In genomic region chr6:133843098-133843497, GRCh38 we compare ENCODE assay signal across 37 cellular contexts. TPM values are rescaled to one million over a fixed set of nuclear protein-coding genes. Genes with fewer than 3 reads are reported as not detected.
"Had no signal": no experiment of that assay in that cellular context is flagged by ENCODE, and none has a peak within 500 bp of the region (broad histone marks: within the 10 kb centered on the region; RNA-seq: fewer than 3 reads in every experiment).

No MANE protein-coding gene starts in this region.

- FAIRE-seq: astrocyte, bronchial epithelial cell had no signal

- H3K4me1 ChIP-seq: adrenal gland, ascending aorta, body of pancreas, breast epithelium had no signal

- H3K27me3 ChIP-seq: adrenal gland, ascending aorta, body of pancreas, brain microvascular endothelial cell, breast epithelium had no signal

- H3K4me3 ChIP-seq: adrenal gland, ascending aorta, body of pancreas, breast epithelium, cardiac muscle cell had no signal

- ATAC-seq: activated naive CD4-positive, alpha-beta T cell treated with anti-CD3 and anti-CD28 coated beads, Interleukin-2, amount 50 U/mL, for 72 hours; activated naive CD8-positive, alpha-beta T cell treated with anti-CD3 and anti-CD28 coated beads, Interleukin-2, amount 50 U/mL, for 24 hours; activated T-cell treated with anti-CD3 and anti-CD28 coated beads, Interleukin-2, amount 50 U/mL, for 4 hours; activated T-cell treated with anti-CD3 and anti-CD28 coated beads, Interleukin-2, amount 50 U/mL, for 72 hours; activated T-helper 17 cell treated with anti-CD3 and anti-CD28 coated beads, Interleukin-2, amount 50 U/mL, for 72 hours; body of pancreas had no signal

- H3K9me3 ChIP-seq: adrenal gland, ascending aorta, body of pancreas, breast epithelium had no signal

- H3K27ac ChIP-seq: adrenal gland, ascending aorta, body of pancreas, brain microvascular endothelial cell, breast epithelium, cardiac muscle cell had no signal

- H3K36me3 ChIP-seq: adrenal gland, ascending aorta, brain microvascular endothelial cell, breast epithelium, cardiac muscle cell had no signal

- DNase-seq: activated effector memory CD4-positive, alpha-beta T cell treated with anti-CD3 and anti-CD28 coated beads, Interleukin-2, amount 50 U/mL, for 16 hours; activated effector memory CD4-positive, alpha-beta T cell treated with Interleukin-2 at 50 U/mL for 16 hours; activated gamma-delta T cell; activated gamma-delta T cell treated with Interleukin-2 at 50 U/mL for 16 hours; activated naive CD4-positive, alpha-beta T cell; activated naive CD4-positive, alpha-beta T cell treated with anti-CD3 and anti-CD28 coated beads for 36 hours; activated naive CD4-positive, alpha-beta T cell treated with anti-CD3 and anti-CD28 coated beads, Interleukin-2, amount 10 ng/mL, durations not matched to agents 7 days and 5 days; activated naive CD4-positive, alpha-beta T cell treated with anti-CD3 and anti-CD28 coated beads, Interleukin-2, amount 50 U/mL, for 16 hours; activated naive CD4-positive, alpha-beta T cell treated with Interleukin-2 at 50 U/mL for 16 hours; activated naive CD8-positive, alpha-beta T cell treated with anti-CD3 and anti-CD28 coated beads for 36 hours; activated naive CD8-positive, alpha-beta T cell treated with anti-CD3 and anti-CD28 coated beads, Interleukin-2, amount 10 ng/mL, durations not matched to agents 7 days and 5 days; activated naive CD8-positive, alpha-beta T cell treated with anti-CD3 and anti-CD28 coated beads, Interleukin-2, amount 50 U/mL, for 24 hours; activated T-cell treated with anti-CD3 and anti-CD28 coated beads, Interleukin-2, amount 50 U/mL, for 24 hours; activated T-cell treated with anti-CD3 and anti-CD28 coated beads, Interleukin-2, amount 50 U/mL, for 4 hours; activated T-cell treated with anti-CD3 and anti-CD28 coated beads, Interleukin-2, amount 50 U/mL, for 48 hours; activated T-cell treated with anti-CD3 and anti-CD28 coated beads, Interleukin-2, amount 50 U/mL, for 72 hours; adrenal gland; amniotic stem cell; amygdala; anterior cingulate cortex; aorta; body of pancreas; brain microvascular endothelial cell; caudate nucleus; central memory CD4-positive, alpha-beta T cell; cerebellar nuclear complex had no signal

RNA-seq across cellular contexts. Expression of gene TCF21, which starts 45.8 kb away (rescaled TPM):
- total RNA-seq: activated naive CD4-positive, alpha-beta T cell treated with anti-CD3 and anti-CD28 coated beads for 36 hours; activated naive CD4-positive, alpha-beta T cell treated with anti-CD3 and anti-CD28 coated beads, Interleukin-2, amount 50 U/mL, for 72 hours; activated naive CD8-positive, alpha-beta T cell treated with anti-CD3 and anti-CD28 coated beads for 36 hours; activated naive CD8-positive, alpha-beta T cell treated with anti-CD3 and anti-CD28 coated beads, Interleukin-2, amount 10 ng/mL, durations not matched to agents 7 days and 5 days; activated T-cell treated with anti-CD3 and anti-CD28 coated beads, Interleukin-2, amount 50 U/mL, for 72 hours; activated T-helper 1 cell treated with anti-CD3 and anti-CD28 coated beads, Interleukin-12 subunit alpha, Interleukin-12 subunit beta, Interleukin-2, Interleukin-4 antibody, amounts not matched to agents 30 ng/mL and 10 ng/mL and 1 ng/mL, durations not matched to agents 14 hours and 24 hours and 36 hours; activated T-helper 17 cell treated with anti-CD3 and anti-CD28 coated beads, Interleukin-2, amount 50 U/mL, for 72 hours; activated T-helper 2 cell treated with anti-CD3 and anti-CD28 coated beads, Interferon-gamma antibody, Interleukin-2, Interleukin-4, amounts not matched to agents 10 μg/mL and 5 μg/mL and 100 μg/mL, durations not matched to agents 14 hours and 24 hours and 36 hours; cerebellum; chondrocyte had no signal
